Comparison of ENCODE assay signal across 7 cellular contexts in the genomic region with DNA sequence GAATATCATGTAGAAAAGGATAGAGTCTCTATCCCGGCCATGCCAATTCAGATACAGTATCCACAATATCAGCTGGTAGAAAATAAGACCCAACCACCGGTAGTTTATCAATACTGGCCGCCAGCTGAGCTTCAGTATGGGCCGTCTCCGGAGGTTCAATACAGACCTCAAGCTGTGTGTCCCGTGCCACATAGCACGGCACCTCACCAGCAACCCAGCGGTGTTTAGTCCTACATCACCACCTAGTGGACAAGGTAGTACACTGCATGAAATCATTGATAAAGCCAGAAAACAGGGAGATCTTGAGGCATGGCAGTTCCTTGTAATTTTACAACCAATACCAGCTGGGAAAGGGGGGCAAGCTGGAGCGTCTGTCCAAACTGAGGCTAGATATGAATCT. TPM values are rescaled to one million over a fixed set of nuclear protein-coding genes. Genes with fewer than 3 reads are reported as not detected.
"Had no signal": no experiment of that assay in that cellular context is flagged by ENCODE, and none has a peak within 500 bp of the region (broad histone marks: within the 10 kb centered on the region; RNA-seq: fewer than 3 reads in every experiment).

No MANE protein-coding gene starts in this region.

RNA-seq across cellular contexts. Expression of a gene that starts 7.5 kb away (rescaled TPM):
- total RNA-seq: GM23248, GM23338, H1, H4, H7, H9, HFFc6 had no signal
- polyA plus RNA-seq: GM23248, GM23338, H1 had no signal

RNA-seq across cellular contexts. Expression of a gene that starts 17.2 kb away (rescaled TPM):
- total RNA-seq: GM23248, GM23338, H1, H4, H7, H9, HFFc6 had no signal
- polyA plus RNA-seq: GM23248, GM23338, H1 had no signal

RNA-seq across cellular contexts. Expression of a gene that starts 37.1 kb away (rescaled TPM):
- total RNA-seq: GM23248, GM23338, H1, H4, H7, H9, HFFc6 had no signal
- polyA plus RNA-seq: GM23248, GM23338, H1 had no signal

RNA-seq across cellular contexts. Expression of a gene that starts 43.3 kb away (rescaled TPM):
- total RNA-seq: GM23248, GM23338, H1, H4, H7, H9, HFFc6 had no signal
- polyA plus RNA-seq: GM23248, GM23338, H1 had no signal

RNA-seq across cellular contexts. Expression of a gene that starts 45.3 kb away (rescaled TPM):
- total RNA-seq: GM23248, GM23338, H1, H4, H7, H9, HFFc6 had no signal
- polyA plus RNA-seq: GM23248, GM23338, H1 had no signal
